Comparison of ENCODE assay signal across 8 cellular contexts in genomic region chr6:33277663-33278391, GRCh38. TPM values are rescaled to one million over a fixed set of nuclear protein-coding genes. Genes with fewer than 3 reads are reported as not detected.
DNase-seq lines count a peak whose midpoint lies in the region; ATAC-seq and TF ChIP-seq lines count a peak whose summit lies in the region.

No MANE protein-coding gene starts in this region.

- H3K27ac ChIP-seq in RWPE2 (ENCODE audit: poor library complexity, severe bottlenecking) (peak overlapping the region; percentile 84), cingulate gyrus (ENCODE audit: low read depth, low read length) (peak overlapping the region; percentile 84), mesodermal cell (ENCODE audit: low read depth, low read length, severe bottlenecking) (peak overlapping the region; percentile 79), upper lobe of right lung (peak overlapping the region; percentile 93)

- peak overlapping the region; percentile 31 for H3K4me3 ChIP-seq in RWPE2 (ENCODE audit: severe bottlenecking)
- peak overlapping the region; percentile 49 for H3K4me3 ChIP-seq in mesodermal cell (ENCODE audit: extremely low read depth, insufficient read depth, low read length, poor library complexity, severe bottlenecking)
- H3K4me3 ChIP-seq in upper lobe of right lung, result peak overlapping the region; percentile 80

- ATAC-seq in RWPE2 (ENCODE audit: low read depth), result no peak
- ATAC-seq in upper lobe of right lung, result no peak
- no peak for ATAC-seq in GM19452 (IDR thresholded peaks at IDR 0.05; ENCODE audit: unreplicated experiment)

- peak; percentile 76 for DNase-seq in activated effector memory CD4-positive, alpha-beta T cell treated with anti-CD3 and anti-CD28 coated beads, Interleukin-2, amount 50 U/mL, for 16 hours
- DNase-seq in activated effector memory CD4-positive, alpha-beta T cell treated with Interleukin-2 at 50 U/mL for 16 hours, result no peak
- DNase-seq in RWPE2 (ENCODE audit: low spot score), result no peak
- no peak for DNase-seq in upper lobe of right lung
- DNase-seq in NCI-H82 treated with DMSO at 0.1 percent for 48 hours (lab: John Stamatoyannopoulos, UW; ENCODE audit: unreplicated experiment), result no peak

- H3K27me3 ChIP-seq in RWPE2 (ENCODE audit: insufficient read depth, poor library complexity, severe bottlenecking), result no peaks in the 10 kb centered on the region
- no peaks in the 10 kb centered on the region for H3K27me3 ChIP-seq in upper lobe of right lung

- intact Hi-C loops in upper lobe of right lung (cut with DNase I), result no loop called here

- H3K36me3 ChIP-seq in RWPE2 (ENCODE audit: low read depth) (peaks cover 59% of the 10 kb centered on the region), mesodermal cell (ENCODE audit: control insufficient read depth, insufficient read depth, low read length) (peaks cover 84% of the 10 kb centered on the region), upper lobe of right lung (peaks cover 51% of the 10 kb centered on the region)

- no peaks in the 10 kb centered on the region for H3K9me3 ChIP-seq in RWPE2 (ENCODE audit: severe bottlenecking)
- no peaks in the 10 kb centered on the region for H3K9me3 ChIP-seq in mesodermal cell (ENCODE audit: control insufficient read depth, low read length)
- H3K9me3 ChIP-seq in upper lobe of right lung, result no peaks in the 10 kb centered on the region

- H3K4me1 ChIP-seq in RWPE2 (ENCODE audit: insufficient read depth, poor library complexity, severe bottlenecking) (peaks cover 33% of the 10 kb centered on the region), mesodermal cell (ENCODE audit: control insufficient read depth, insufficient read depth, low read length, poor library complexity, severe bottlenecking) (peaks cover 25% of the 10 kb centered on the region), upper lobe of right lung (peaks cover 48% of the 10 kb centered on the region)

- no peak for TF ChIP-seq CTCF in RWPE2 (IDR thresholded peaks at IDR 0.05; ENCODE audit: poor library complexity, severe bottlenecking)
- TF ChIP-seq CTCF in upper lobe of right lung (IDR thresholded peaks at IDR 0.05), result no peak

- 60 to 62% methylated on average over 32 to 39 of the region's 39 CpGs for WGBS in mesodermal cell (ENCODE audit: insufficient coverage in 2 of 2), 2 experiments

RNA-seq across cellular contexts. Expression of gene B3GALT4, which starts 0.9 kb away (rescaled TPM):
- 3.1 TPM for polyA plus RNA-seq in mesodermal cell (2013, experiment 1 of 2)
- polyA plus RNA-seq in mesodermal cell (2013, experiment 2 of 2), result 2.9 TPM
- total RNA-seq in upper lobe of right lung, result 16.8 TPM

RNA-seq across cellular contexts. Expression of gene RPS18, which starts 6.0 kb away (rescaled TPM):
- polyA plus RNA-seq in mesodermal cell (2013, experiment 1 of 2), result 3,649 TPM
- 3,497 TPM for polyA plus RNA-seq in mesodermal cell (2013, experiment 2 of 2)
- total RNA-seq in upper lobe of right lung, result 1,687 TPM

RNA-seq across cellular contexts. Expression of gene VPS52, which starts 6.2 kb away (rescaled TPM):
- polyA plus RNA-seq in mesodermal cell (2013, experiment 1 of 2), result 52.6 TPM
- polyA plus RNA-seq in mesodermal cell (2013, experiment 2 of 2), result 44.6 TPM
- 47.5 TPM for total RNA-seq in upper lobe of right lung

RNA-seq across cellular contexts. Expression of gene WDR46, which starts 11.2 kb away (rescaled TPM):
- 57.1 TPM for polyA plus RNA-seq in mesodermal cell (2013, experiment 1 of 2)
- 48.4 TPM for polyA plus RNA-seq in mesodermal cell (2013, experiment 2 of 2)
- total RNA-seq in upper lobe of right lung, result 37.0 TPM

RNA-seq across cellular contexts. Expression of gene PFDN6, which starts 11.6 kb away (rescaled TPM):
- 92.7 TPM for polyA plus RNA-seq in mesodermal cell (2013, experiment 1 of 2)
- polyA plus RNA-seq in mesodermal cell (2013, experiment 2 of 2), result 81.2 TPM
- total RNA-seq in upper lobe of right lung, result 39.3 TPM
